In the genomic region with DNA sequence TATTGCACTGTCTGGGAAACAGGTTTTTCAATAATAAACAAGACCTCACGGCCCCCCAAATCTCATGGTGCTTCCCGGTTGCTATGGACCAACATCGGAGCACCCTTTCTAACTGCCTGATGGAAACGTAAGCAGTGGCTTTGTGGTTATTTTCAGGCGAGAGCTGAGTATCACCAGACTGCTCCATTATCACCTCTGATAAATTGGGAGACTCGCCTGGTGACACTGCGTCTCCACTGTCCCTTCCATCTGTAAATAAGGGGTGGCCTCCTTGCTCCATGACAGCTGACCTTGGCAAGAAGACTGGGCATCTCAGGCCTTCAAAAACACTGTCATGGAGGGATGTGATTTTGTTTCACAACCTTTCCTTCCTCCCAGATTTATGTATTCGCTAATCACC, we compare ENCODE assay signal across 23 cellular contexts. TPM values are rescaled to one million over a fixed set of nuclear protein-coding genes. Genes with fewer than 3 reads are reported as not detected.
"Had no signal": no experiment of that assay in that cellular context is flagged by ENCODE, and none has a peak within 500 bp of the region (broad histone marks: within the 10 kb centered on the region; RNA-seq: fewer than 3 reads in every experiment).

No MANE protein-coding gene starts in this region.

- ATAC-seq: lower lobe of right lung; naive thymus-derived CD8-positive, alpha-beta T cell; psoas muscle; sciatic nerve; stimulated activated naive B cell treated with anti-CD40 and anti-IgM and Interleukin-4, amounts not matched to agents 10 μg/mL and 1 μg/mL and 100 μg/mL, for 72 hours; stimulated activated naive CD8-positive, alpha-beta T cell treated with anti-CD3 and anti-CD28 coated beads, Interleukin-15, Interleukin-2, amounts not matched to agents 100 U/mL and 50 U/mL, for 24 hours had no signal

- DNase-seq: hippocampal formation; kidney; lower lobe of right lung; mammary epithelial cell; mesenchymal stem cell; naive thymus-derived CD8-positive, alpha-beta T cell; nucleus accumbens; psoas muscle; stimulated activated CD4-positive, alpha-beta T cell treated with anti-CD3 and anti-CD28 coated beads, Interleukin-12 subunit alpha, Interleukin-12 subunit beta, amount 100 ng/mL, for 4 hours; stimulated activated CD4-positive, alpha-beta T cell treated with anti-CD3 and anti-CD28 coated beads, Interleukin-15, amount 100 ng/mL, for 24 hours; stimulated activated CD4-positive, alpha-beta T cell treated with anti-CD3 and anti-CD28 coated beads, Interleukin-2, amount 100 ng/mL, for 24 hours; stimulated activated CD4-positive, alpha-beta T cell treated with anti-CD3 and anti-CD28 coated beads, Interleukin-4, amount 100 ng/mL, for 1 hour; stimulated activated naive B cell treated with anti-CD40 and anti-IgM and Interleukin-4, amounts not matched to agents 10 μg/mL and 1 μg/mL and 100 μg/mL, for 72 hours; stimulated activated naive CD8-positive, alpha-beta T cell treated with anti-CD3 and anti-CD28 coated beads, Interleukin-15, Interleukin-2, amounts not matched to agents 100 U/mL and 50 U/mL, for 24 hours; stomach; testis; thyroid gland; transverse colon; upper lobe of left lung had no signal

- H3K27ac ChIP-seq: lower lobe of right lung, parathyroid adenoma, psoas muscle, skin epidermis, stomach, testis, thyroid gland, transverse colon, upper lobe of left lung, vagina had no signal

RNA-seq across cellular contexts. Expression of gene CDH4, which starts 17.8 kb away (rescaled TPM):
- total RNA-seq: transverse colon had no signal
